In the genomic region with DNA sequence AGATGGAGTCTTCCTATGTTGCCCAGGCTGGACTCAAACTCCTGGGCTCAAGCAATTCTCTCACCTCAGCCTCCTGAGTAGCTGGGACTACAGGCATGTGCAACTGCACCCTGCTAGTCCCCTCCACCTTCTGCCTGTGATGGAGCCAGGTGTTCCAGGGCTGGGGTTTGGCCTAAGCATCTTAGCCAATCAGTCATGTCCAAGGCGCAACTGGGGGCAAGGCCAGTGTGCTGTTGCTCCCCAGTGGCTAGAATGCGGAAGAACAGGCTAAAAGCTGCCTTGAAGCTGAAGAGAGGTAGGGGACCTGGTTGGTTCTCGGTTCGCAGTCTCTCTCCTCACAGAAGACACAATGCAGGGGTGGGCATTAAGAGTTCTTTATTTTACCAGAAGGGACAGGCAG, we compare ENCODE assay signal across 9 cellular contexts. TPM values are rescaled to one million over a fixed set of nuclear protein-coding genes. Genes with fewer than 3 reads are reported as not detected.
A peak's percentile ranks its signal among the peaks of the same experiment; 100 is the strongest.
DNase-seq lines count a peak whose midpoint lies in the region; ATAC-seq, FAIRE-seq and TF ChIP-seq lines count a peak whose summit lies in the region.
"Had no signal": no experiment of that assay in that cellular context is flagged by ENCODE, and none has a peak within 500 bp of the region (broad histone marks: within the 10 kb centered on the region; RNA-seq: fewer than 3 reads in every experiment).

No MANE protein-coding gene starts in this region.

- H3K4me3 ChIP-seq in BE2C (ENCODE audit: low read depth, low read length) (no peak overlapping the region), spleen (no peak overlapping the region)
- H3K4me3 ChIP-seq: gastrocnemius medialis had no signal

- intact Hi-C loops in spleen (cut with DNase I; ENCODE audit: low total_unique reads): no loop called here

- H3K4me1 ChIP-seq in BE2C (no peaks in the 10 kb centered on the region), foreskin keratinocyte (peaks cover 17% of the 10 kb centered on the region), spleen (no peaks in the 10 kb centered on the region)
- H3K4me1 ChIP-seq: gastrocnemius medialis had no signal

- peak; percentile 49 for ATAC-seq in foreskin keratinocyte

- DNase-seq in BE2C (peak; percentile 32), HCEC 1CT (peak; percentile 47), RWPE1 (ENCODE audit: low spot score) (peak; percentile 75), foreskin keratinocyte (peak; percentile 29 to 61), kidney glomerular epithelial cell (lab: John Stamatoyannopoulos, UW) (no peak), NCI-H187 treated with DMSO at 0.1 percent for 48 hours (lab: John Stamatoyannopoulos, UW) (no peak), spleen (no peak), RCC 7860 (ENCODE audit: low spot score) (no peak)
- DNase-seq: gastrocnemius medialis had no signal

- TF ChIP-seq POLR2A in spleen (IDR thresholded peaks at IDR 0.05): no peak

- H3K9me3 ChIP-seq in BE2C (no peaks in the 10 kb centered on the region), spleen (no peaks in the 10 kb centered on the region)
- H3K9me3 ChIP-seq: gastrocnemius medialis had no signal

- 77 to 97% (median 89%) methylated on average over 4 of the region's 4 CpGs for WGBS in spleen, 5 donors

- H3K36me3 ChIP-seq in BE2C (no peaks in the 10 kb centered on the region), spleen (peaks cover 12 to 67% (median 61%) of the 10 kb centered on the region in 6 donors)

- H3K27ac ChIP-seq in RWPE1: peak overlapping the region; percentile 54
- H3K27ac ChIP-seq in foreskin keratinocyte: no peak overlapping the region
- H3K27ac ChIP-seq in spleen: no peak overlapping the region
- H3K27ac ChIP-seq: gastrocnemius medialis had no signal

- POLR2A ChIA-PET in RWPE1 (lab: Yijun Ruan, JAX; ENCODE audit: low non-redundant PET): interaction anchor here (0.6 to 0.7 kb wide), 2 partner anchors 133 to 234 kb away, joined by 3 to 4 read pairs; a partner anchor contains a TSS

- TF ChIP-seq CTCF in BE2C (IDR thresholded peaks at IDR 0.05; ENCODE audit: low read depth, low read length) (peak; percentile 45), RWPE1 (conservative IDR thresholded peaks at IDR 0.05; ENCODE audit: low read depth) (no peak; the same call in 1 of the 2 replicates), foreskin keratinocyte (conservative IDR thresholded peaks at IDR 0.05) (peak; percentile 75), spleen (IDR thresholded peaks at IDR 0.05 in 8 of 11, conservative IDR thresholded peaks at IDR 0.05 in 3 of 11) (no peak)

- CTCF ChIA-PET in RWPE1 (lab: Yijun Ruan, JAX): interaction anchor here (0.5 to 1.6 kb wide), 6 partner anchors 13 to 152 kb away, joined by 3 to 10 read pairs (median 4); no protein-coding TSS in a partner anchor

- FAIRE-seq in RCC 7860 (lab: Jason Lieb, UNC): no peak

- H3K27me3 ChIP-seq in BE2C: no peaks in the 10 kb centered on the region
- H3K27me3 ChIP-seq in foreskin keratinocyte: no peaks in the 10 kb centered on the region
- no peaks in the 10 kb centered on the region for H3K27me3 ChIP-seq in spleen (replicated peaks in 1 of 7)
- H3K27me3 ChIP-seq: gastrocnemius medialis had no signal

RNA-seq across cellular contexts. Expression of a gene that starts 18.6 kb away (rescaled TPM):
- 53.5 TPM for polyA plus RNA-seq in BE2C (2012; ENCODE audit: insufficient read depth, insufficient read length, low read depth)
- 81.8 and 83.2 TPM in 2 replicates for total RNA-seq in foreskin keratinocyte
- 69.1 and 71.9 TPM in 2 replicates for polyA plus RNA-seq in foreskin keratinocyte
- 100 to 1,000 TPM; 133 to 259 (median 202) TPM for total RNA-seq in spleen
- 100 to 1,000 TPM in 1 of 3 donors, 10 to 100 TPM in 2; 80.8 to 119 (median 92.8) TPM for polyA plus RNA-seq in spleen

RNA-seq across cellular contexts. Expression of a gene that starts 23.9 kb away (rescaled TPM):
- polyA plus RNA-seq in BE2C (2012; ENCODE audit: insufficient read depth, insufficient read length, low read depth): 14.8 TPM
- total RNA-seq in foreskin keratinocyte: 8.0 and 10.9 TPM in 2 replicates
- polyA plus RNA-seq in foreskin keratinocyte: 8.0 and 11.5 TPM in 2 replicates
- 10 to 100 TPM; 14.7 to 51.2 (median 21.2) TPM for total RNA-seq in spleen
- 10 to 100 TPM; 12.2 to 12.6 (median 12.6) TPM for polyA plus RNA-seq in spleen

RNA-seq across cellular contexts. Expression of a gene that starts 24.2 kb away (rescaled TPM):
- 47.0 TPM for polyA plus RNA-seq in BE2C (2012; ENCODE audit: insufficient read depth, insufficient read length, low read depth)
- total RNA-seq in foreskin keratinocyte (34.8 and 44.4 TPM in 2 replicates), spleen (10 to 100 TPM; 28.4 to 51.9 (median 38.8) TPM)
- polyA plus RNA-seq in foreskin keratinocyte (65.8 and 72.8 TPM in 2 replicates), spleen (10 to 100 TPM; 31.2 to 39.7 (median 38.6) TPM)

RNA-seq across cellular contexts. Expression of a gene that starts 36.4 kb away (rescaled TPM):
- polyA plus RNA-seq in BE2C (2012; ENCODE audit: insufficient read depth, insufficient read length, low read depth): 13.9 TPM
- 16.3 and 17.9 TPM in 2 replicates for total RNA-seq in foreskin keratinocyte
- 9.8 and 10.8 TPM in 2 replicates for polyA plus RNA-seq in foreskin keratinocyte
- total RNA-seq in spleen: 10 to 100 TPM; 11.6 to 23.6 (median 17.5) TPM
- polyA plus RNA-seq in spleen: 1 to 10 TPM; 2.9 to 5.3 (median 3.0) TPM

Comparison
In these comparisons a context has a peak if more than half of its experiments do, and no peak if none do; other contexts are left out.
1. DNase-seq: peak in BE2C (single experiment), HCEC 1CT (single experiment), RWPE1 (single experiment) and foreskin keratinocyte (2 of 2); none in kidney glomerular epithelial cell (single experiment), NCI-H187 treated with DMSO at 0.1 percent for 48 hours (single experiment), spleen (single experiment) and RCC 7860 (single experiment).
2. CTCF ChIP-seq: peak in BE2C (single experiment) and foreskin keratinocyte (single experiment); none in RWPE1 (single experiment) and spleen (0 of 11).